ENCODE assay signal across 18 cellular contexts in genomic region chr4:34417160-34417559, GRCh38.
"Had no signal": no experiment of that assay in that cellular context is flagged by ENCODE, and none has a peak within 500 bp of the region (broad histone marks: within the 10 kb centered on the region; RNA-seq: fewer than 3 reads in every experiment).

No MANE protein-coding gene starts in this region.

- H3K4me1 ChIP-seq: sigmoid colon, suprapubic skin had no signal

- H3K9me3 ChIP-seq: suprapubic skin had no signal

- H3K27ac ChIP-seq: brain microvascular endothelial cell, sigmoid colon, suprapubic skin had no signal

- H3K27me3 ChIP-seq: brain microvascular endothelial cell, sigmoid colon, suprapubic skin had no signal

- ATAC-seq: activated CD8-positive, alpha-beta memory T cell treated with anti-CD3 and anti-CD28 coated beads, Interleukin-2, amount 10 ng/mL, durations not matched to agents 7 days and 5 days; activated naive CD4-positive, alpha-beta T cell treated with anti-CD3 and anti-CD28 coated beads, Interleukin-2, amount 50 U/mL, for 72 hours; left lobe of liver; stimulated activated naive CD8-positive, alpha-beta T cell treated with anti-CD3 and anti-CD28 coated beads, Interleukin-15, Interleukin-2, amounts not matched to agents 100 U/mL and 50 U/mL, for 24 hours had no signal

- H3K36me3 ChIP-seq: brain microvascular endothelial cell, sigmoid colon, suprapubic skin had no signal

- DNase-seq: activated CD4-positive, alpha-beta T cell treated with anti-CD3 and anti-CD28 coated beads, Interleukin-2, amount 50 U/mL, for 48 hours; activated CD4-positive, CD25-positive, alpha-beta regulatory T cell treated with anti-CD3 and anti-CD28 coated beads, Interleukin-2, amount 50 U/mL, for 72 hours; activated CD8-positive, alpha-beta memory T cell treated with anti-CD3 and anti-CD28 coated beads, Interleukin-2, amount 10 ng/mL, durations not matched to agents 7 days and 5 days; activated effector memory CD4-positive, alpha-beta T cell treated with Interleukin-2 at 50 U/mL for 16 hours; activated T-cell treated with anti-CD3 and anti-CD28 coated beads, Interleukin-2, amount 50 U/mL, for 24 hours; brain microvascular endothelial cell; cerebellar nuclear complex; dermis blood vessel endothelial cell; nephron progenitor cell; sigmoid colon; stimulated activated CD4-positive, alpha-beta T cell treated with anti-CD3 and anti-CD28 coated beads, Interleukin-4, amount 100 ng/mL, for 1 hour; stimulated activated CD8-positive, alpha-beta memory T cell treated with anti-CD3 and anti-CD28 coated beads, Interleukin-4, amount 100 ng/mL, for 48 hours; stimulated activated naive CD8-positive, alpha-beta T cell treated with anti-CD3 and anti-CD28 coated beads, Interleukin-15, Interleukin-2, amounts not matched to agents 100 U/mL and 50 U/mL, for 24 hours had no signal

- H3K4me3 ChIP-seq: sigmoid colon, suprapubic skin had no signal

- H3K4me1 Mint-ChIP-seq: activated CD8-positive, alpha-beta memory T cell treated with anti-CD3 and anti-CD28 coated beads, Interleukin-2, amount 10 ng/mL, durations not matched to agents 7 days and 5 days; memory B cell; nephron progenitor cell had no signal

- H3K4me3 Mint-ChIP-seq: activated CD8-positive, alpha-beta memory T cell treated with anti-CD3 and anti-CD28 coated beads, Interleukin-2, amount 10 ng/mL, durations not matched to agents 7 days and 5 days; activated T-cell treated with anti-CD3 and anti-CD28 coated beads, Interleukin-2, amount 50 U/mL, for 24 hours; memory B cell; nephron progenitor cell; type B pancreatic cell had no signal

- H3K27ac Mint-ChIP-seq: activated CD8-positive, alpha-beta memory T cell treated with anti-CD3 and anti-CD28 coated beads, Interleukin-2, amount 10 ng/mL, durations not matched to agents 7 days and 5 days; activated naive CD4-positive, alpha-beta T cell treated with anti-CD3 and anti-CD28 coated beads, Interleukin-2, amount 50 U/mL, for 72 hours; activated T-cell treated with anti-CD3 and anti-CD28 coated beads, Interleukin-2, amount 50 U/mL, for 24 hours; memory B cell; nephron progenitor cell; type B pancreatic cell had no signal

- H3K36me3 Mint-ChIP-seq: activated CD8-positive, alpha-beta memory T cell treated with anti-CD3 and anti-CD28 coated beads, Interleukin-2, amount 10 ng/mL, durations not matched to agents 7 days and 5 days; memory B cell; type B pancreatic cell had no signal

- H3K27me3 Mint-ChIP-seq: activated CD8-positive, alpha-beta memory T cell treated with anti-CD3 and anti-CD28 coated beads, Interleukin-2, amount 10 ng/mL, durations not matched to agents 7 days and 5 days; activated T-cell treated with anti-CD3 and anti-CD28 coated beads, Interleukin-2, amount 50 U/mL, for 24 hours; memory B cell; type B pancreatic cell had no signal
